Comparison of ENCODE assay signal across 10 cellular contexts in the genomic region with DNA sequence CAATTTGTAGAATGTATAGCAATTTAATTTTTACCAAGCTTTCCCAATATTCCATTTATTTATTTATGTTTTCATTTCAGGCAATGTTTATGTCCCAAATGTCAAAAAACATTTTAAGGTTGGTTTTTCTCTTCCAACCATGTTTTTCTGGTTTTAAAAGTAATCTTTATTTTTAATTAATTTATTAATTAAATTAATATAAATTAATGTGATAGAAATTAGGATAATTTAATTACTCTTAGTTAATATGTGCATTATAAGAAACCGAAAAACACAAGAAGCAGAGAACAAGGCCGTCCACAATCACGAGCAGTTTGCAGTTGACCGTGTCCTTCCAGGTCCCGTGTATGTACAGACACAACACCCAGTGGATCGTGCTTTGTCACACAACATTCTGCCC. TPM values are rescaled to one million over a fixed set of nuclear protein-coding genes. Genes with fewer than 3 reads are reported as not detected.
"Had no signal": no experiment of that assay in that cellular context is flagged by ENCODE, and none has a peak within 500 bp of the region (broad histone marks: within the 10 kb centered on the region; RNA-seq: fewer than 3 reads in every experiment).

No MANE protein-coding gene starts in this region.

- FAIRE-seq: H1, H54, HTR-8/SVneo, K562 had no signal

- H3K4me3 ChIP-seq: GM23338, K562 had no signal

- H3K9ac ChIP-seq: KMS-11 had no signal

- H3K27ac ChIP-seq: KMS-11 had no signal

- DNase-seq: H9, HCEC 1CT, IMR-90 had no signal

- H2AFZ ChIP-seq: GM23338 had no signal

- H3K4me2 ChIP-seq: GM23338, KMS-11 had no signal

RNA-seq across cellular contexts. Expression of gene NRROS, which starts 36.8 kb away (rescaled TPM):
- total RNA-seq: HT-29, IMR-90 had no signal
